Comparison of ENCODE assay signal across 13 cellular contexts in the genomic region with DNA sequence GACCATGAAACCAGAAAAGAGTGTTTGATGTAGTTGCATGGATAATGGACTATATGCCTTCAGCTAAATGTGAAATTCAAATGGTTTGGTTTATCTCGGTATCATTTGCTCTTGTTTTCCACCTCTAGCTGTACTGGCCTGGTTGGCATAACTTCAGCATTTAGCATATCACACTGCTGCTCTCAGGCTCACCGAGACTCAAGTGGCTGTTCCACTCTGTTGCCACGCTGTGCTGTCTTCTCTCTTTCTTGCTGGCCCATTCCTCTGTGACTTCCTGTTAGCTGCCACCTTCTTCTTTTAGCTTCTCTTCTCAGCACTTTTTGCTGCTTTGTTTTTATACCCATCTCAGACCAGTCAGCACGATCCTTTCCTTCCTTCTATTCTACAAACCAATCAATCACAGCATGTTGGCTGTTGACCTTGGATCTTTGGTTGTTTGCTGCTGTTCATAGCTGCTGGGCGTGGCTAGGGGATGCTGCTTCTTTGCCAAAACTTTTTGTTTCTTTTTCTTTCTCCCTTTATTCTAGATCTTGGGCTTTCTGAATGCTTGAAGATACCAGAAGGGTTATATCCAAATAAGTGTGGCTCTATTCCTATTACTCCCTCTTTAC. TPM values are rescaled to one million over a fixed set of nuclear protein-coding genes. Genes with fewer than 3 reads are reported as not detected.
DNase-seq lines count a peak whose midpoint lies in the region; ATAC-seq and TF ChIP-seq lines count a peak whose summit lies in the region.
"Had no signal": no experiment of that assay in that cellular context is flagged by ENCODE, and none has a peak within 500 bp of the region (broad histone marks: within the 10 kb centered on the region; RNA-seq: fewer than 3 reads in every experiment).

No MANE protein-coding gene starts in this region.

- POLR2A ChIA-PET in naive thymus-derived CD8-positive, alpha-beta T cell (lab: Charles Lee), result interaction anchor here (0.8 to 0.9 kb wide), 2 partner anchors 17 to 23 kb away, joined by 3 read pairs; no protein-coding TSS in a partner anchor

- WGBS in tibial nerve, 2 donors, result 44 to 45% methylated on average over 5 of the region's 5 CpGs

- ATAC-seq in activated CD8-positive, alpha-beta memory T cell treated with anti-CD3 and anti-CD28 coated beads, Interleukin-2, amount 10 ng/mL, durations not matched to agents 7 days and 5 days, result peak; percentile 33
- ATAC-seq in GM21723 (IDR thresholded peaks at IDR 0.05; ENCODE audit: unreplicated experiment), result peak; percentile 65
- peak; percentile 54 to 68 for ATAC-seq in naive thymus-derived CD8-positive, alpha-beta T cell

- H3K36me3 ChIP-seq in tibial nerve, result no peaks in the 10 kb centered on the region
- H3K36me3 ChIP-seq: upper lobe of left lung had no signal

- H3K27ac ChIP-seq in tibial nerve, result peak overlapping the region in 1 of 4 donors; percentile 20
- H3K27ac ChIP-seq: upper lobe of left lung had no signal

- peaks cover 0 to 6% (median 0%) of the 10 kb centered on the region in 4 donors for H3K4me1 ChIP-seq in tibial nerve
- H3K4me1 ChIP-seq: upper lobe of left lung had no signal

- no peak overlapping the region for H3K4me3 Mint-ChIP-seq in activated CD8-positive, alpha-beta memory T cell treated with anti-CD3 and anti-CD28 coated beads, Interleukin-2, amount 10 ng/mL, durations not matched to agents 7 days and 5 days
- peak overlapping the region; percentile 37 for H3K4me3 Mint-ChIP-seq in T-helper 2 cell treated with Interferon-gamma antibody and Interleukin-4, amounts not matched to agents 5 μg/mL and 100 μg/mL, for 36 hours
- H3K4me3 Mint-ChIP-seq in naive thymus-derived CD8-positive, alpha-beta T cell, result peak overlapping the region in 9 of 10 donors; percentile 17 to 54 (median 28)

- no peak for TF ChIP-seq EP300 in tibial nerve (IDR thresholded peaks at IDR 0.05)

- peaks cover 21% of the 10 kb centered on the region for H3K4me1 Mint-ChIP-seq in activated CD8-positive, alpha-beta memory T cell treated with anti-CD3 and anti-CD28 coated beads, Interleukin-2, amount 10 ng/mL, durations not matched to agents 7 days and 5 days
- peaks cover 25% of the 10 kb centered on the region for H3K4me1 Mint-ChIP-seq in T-helper 2 cell treated with Interferon-gamma antibody and Interleukin-4, amounts not matched to agents 5 μg/mL and 100 μg/mL, for 36 hours (ENCODE audit: low read depth)
- peaks cover 14 to 43% (median 33%) of the 10 kb centered on the region in 4 donors for H3K4me1 Mint-ChIP-seq in naive thymus-derived CD8-positive, alpha-beta T cell

- no peak overlapping the region for H3K4me3 ChIP-seq in tibial nerve
- H3K4me3 ChIP-seq: upper lobe of left lung had no signal

- no peaks in the 10 kb centered on the region for H3K9me3 ChIP-seq in tibial nerve
- H3K9me3 ChIP-seq: SK-N-SH, upper lobe of left lung had no signal

- H3K27me3 ChIP-seq in tibial nerve, result peaks cover 0 to 6% of the 10 kb centered on the region in 2 donors
- H3K27me3 ChIP-seq: upper lobe of left lung had no signal

- no peak for TF ChIP-seq CTCF in tibial nerve (IDR thresholded peaks at IDR 0.05)

- H3K9me3 Mint-ChIP-seq in activated CD8-positive, alpha-beta memory T cell treated with anti-CD3 and anti-CD28 coated beads, Interleukin-2, amount 10 ng/mL, durations not matched to agents 7 days and 5 days (ENCODE audit: low read depth), result no peaks in the 10 kb centered on the region
- no peaks in the 10 kb centered on the region for H3K9me3 Mint-ChIP-seq in T-helper 2 cell treated with Interferon-gamma antibody and Interleukin-4, amounts not matched to agents 5 μg/mL and 100 μg/mL, for 36 hours
- H3K9me3 Mint-ChIP-seq in naive thymus-derived CD8-positive, alpha-beta T cell, result no peaks in the 10 kb centered on the region

- CTCF ChIA-PET in activated CD8-positive, alpha-beta memory T cell treated with anti-CD3 and anti-CD28 coated beads, Interleukin-2, amount 10 ng/mL, durations not matched to agents 7 days and 5 days (lab: Charles Lee), result interaction anchor here (1.1 to 1.3 kb wide), 2 partner anchors 18 to 52 kb away, joined by 3 to 4 read pairs; no protein-coding TSS in a partner anchor

- no peak for TF ChIP-seq POLR2A in tibial nerve (IDR thresholded peaks at IDR 0.05)

- no peak for DNase-seq in activated CD8-positive, alpha-beta memory T cell treated with anti-CD3 and anti-CD28 coated beads, Interleukin-2, amount 10 ng/mL, durations not matched to agents 7 days and 5 days
- DNase-seq in activated CD8-positive, alpha-beta memory T cell treated with anti-CD3 and anti-CD28 coated beads for 24 hours, result no peak
- DNase-seq in T-helper 2 cell treated with Interferon-gamma antibody and Interleukin-4, amounts not matched to agents 5 μg/mL and 100 μg/mL, for 36 hours (ENCODE audit: low spot score), result no peak
- DNase-seq in naive thymus-derived CD8-positive, alpha-beta T cell, result peak in 1 of 10 donors; percentile 7
- DNase-seq in NCI-H2107 treated with DMSO at 0.1 percent for 48 hours (lab: John Stamatoyannopoulos, UW; ENCODE audit: unreplicated experiment), result no peak
- no peak for DNase-seq in tibial nerve (ENCODE audit: low spot score in 2 of 2)
- no peak for DNase-seq in KG1 (lab: John Stamatoyannopoulos, UW)
- DNase-seq: cortex of kidney, head of caudate nucleus, NCI-H2227 treated with DMSO at 0.1 percent for 48 hours, SK-N-SH, upper lobe of left lung had no signal

- no peaks in the 10 kb centered on the region for H3K27me3 Mint-ChIP-seq in activated CD8-positive, alpha-beta memory T cell treated with anti-CD3 and anti-CD28 coated beads, Interleukin-2, amount 10 ng/mL, durations not matched to agents 7 days and 5 days
- no peaks in the 10 kb centered on the region for H3K27me3 Mint-ChIP-seq in T-helper 2 cell treated with Interferon-gamma antibody and Interleukin-4, amounts not matched to agents 5 μg/mL and 100 μg/mL, for 36 hours (ENCODE audit: low read depth)
- H3K27me3 Mint-ChIP-seq in naive thymus-derived CD8-positive, alpha-beta T cell, result no peaks in the 10 kb centered on the region

- H3K27ac Mint-ChIP-seq in activated CD8-positive, alpha-beta memory T cell treated with anti-CD3 and anti-CD28 coated beads, Interleukin-2, amount 10 ng/mL, durations not matched to agents 7 days and 5 days, result peak overlapping the region; percentile 28
- H3K27ac Mint-ChIP-seq in T-helper 2 cell treated with Interferon-gamma antibody and Interleukin-4, amounts not matched to agents 5 μg/mL and 100 μg/mL, for 36 hours, result peak overlapping the region; percentile 75
- H3K27ac Mint-ChIP-seq in naive thymus-derived CD8-positive, alpha-beta T cell, result peak overlapping the region; percentile 3 to 89 (median 63)

- H3K36me3 Mint-ChIP-seq in activated CD8-positive, alpha-beta memory T cell treated with anti-CD3 and anti-CD28 coated beads, Interleukin-2, amount 10 ng/mL, durations not matched to agents 7 days and 5 days, result peaks cover 17% of the 10 kb centered on the region
- H3K36me3 Mint-ChIP-seq in T-helper 2 cell treated with Interferon-gamma antibody and Interleukin-4, amounts not matched to agents 5 μg/mL and 100 μg/mL, for 36 hours (ENCODE audit: low read depth), result peaks cover 15% of the 10 kb centered on the region
- peaks cover 0 to 39% (median 0%) of the 10 kb centered on the region in 3 donors for H3K36me3 Mint-ChIP-seq in naive thymus-derived CD8-positive, alpha-beta T cell

RNA-seq across cellular contexts. Expression of a gene that starts 24.0 kb away (rescaled TPM):
- 10 to 100 TPM; 20.3 to 22.8 TPM for total RNA-seq in activated CD8-positive, alpha-beta memory T cell treated with anti-CD3 and anti-CD28 coated beads, Interleukin-2, amount 10 ng/mL, durations not matched to agents 7 days and 5 days
- 10 to 100 TPM; 38.6 to 42.3 TPM for total RNA-seq in naive thymus-derived CD8-positive, alpha-beta T cell
- 1 to 10 TPM; 4.1 to 7.4 (median 6.5) TPM for polyA plus RNA-seq in naive thymus-derived CD8-positive, alpha-beta T cell
- 10 to 100 TPM; 12.1 to 34.3 (median 13.9) TPM for total RNA-seq in tibial nerve
